ENCODE assay signal across 27 cellular contexts in the genomic region with DNA sequence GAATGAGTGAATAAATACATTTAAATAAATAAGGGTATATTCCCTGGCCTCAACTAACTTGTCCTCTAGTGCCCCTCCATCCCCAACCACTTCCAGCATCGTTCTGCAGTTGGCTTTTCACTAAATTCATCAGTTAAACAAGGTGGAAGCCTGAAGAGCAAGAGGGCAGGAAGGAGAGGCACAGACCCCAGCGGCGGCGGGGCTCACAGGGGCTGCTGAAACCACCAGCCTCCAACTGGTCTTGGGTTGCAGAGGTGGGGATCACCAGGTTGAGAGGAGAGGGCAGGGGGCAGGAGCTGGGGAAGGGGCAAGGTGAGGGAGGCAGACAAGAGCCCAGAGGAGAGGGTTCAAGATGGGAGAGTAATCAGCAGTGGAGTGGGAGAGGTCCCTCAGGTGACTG. TPM values are rescaled to one million over a fixed set of nuclear protein-coding genes. Genes with fewer than 3 reads are reported as not detected.
"Had no signal": no experiment of that assay in that cellular context is flagged by ENCODE, and none has a peak within 500 bp of the region (broad histone marks: within the 10 kb centered on the region; RNA-seq: fewer than 3 reads in every experiment).

No MANE protein-coding gene starts in this region.

- H3K27ac ChIP-seq: cardiac muscle cell, heart right ventricle, prostate gland, spleen, thoracic aorta had no signal

- ATAC-seq: activated naive CD8-positive, alpha-beta T cell treated with anti-CD3 and anti-CD28 coated beads, Interleukin-2, amount 50 U/mL, for 24 hours; activated T-cell treated with anti-CD3 and anti-CD28 coated beads, Interleukin-2, amount 50 U/mL, for 72 hours; heart right ventricle; left colon had no signal

- H3K9me3 Mint-ChIP-seq: activated CD4-positive, alpha-beta memory T cell treated with anti-CD3 and anti-CD28 coated beads, Interleukin-2, amount 10 ng/mL, durations not matched to agents 7 days and 5 days; activated naive CD4-positive, alpha-beta T cell treated with anti-CD3 and anti-CD28 coated beads for 36 hours; activated naive CD8-positive, alpha-beta T cell treated with anti-CD3 and anti-CD28 coated beads, Interleukin-2, amount 50 U/mL, for 24 hours; activated T-cell treated with anti-CD3 and anti-CD28 coated beads, Interleukin-2, amount 50 U/mL, for 72 hours; dendritic cell treated with granulocyte-macrophage colony-stimulating factor and Interleukin-4, amounts not matched to agents 40 ng/mL and 50 ng/mL, for 4 days; memory B cell; T-helper 1 cell treated with Interleukin-12 subunit alpha and Interleukin-12 subunit beta and Interleukin-4 antibody, amounts not matched to agents 30 μg/mL and 1 μg/mL, for 36 hours had no signal

- H3K36me3 ChIP-seq: cardiac muscle cell, heart right ventricle, prostate gland, spleen, thoracic aorta had no signal

- H3K27ac Mint-ChIP-seq: activated CD4-positive, alpha-beta memory T cell treated with anti-CD3 and anti-CD28 coated beads, Interleukin-2, amount 10 ng/mL, durations not matched to agents 7 days and 5 days; activated naive CD4-positive, alpha-beta T cell treated with anti-CD3 and anti-CD28 coated beads for 36 hours; activated naive CD8-positive, alpha-beta T cell treated with anti-CD3 and anti-CD28 coated beads, Interleukin-2, amount 50 U/mL, for 24 hours; activated T-cell treated with anti-CD3 and anti-CD28 coated beads, Interleukin-2, amount 50 U/mL, for 72 hours; dendritic cell treated with granulocyte-macrophage colony-stimulating factor and Interleukin-4, amounts not matched to agents 40 ng/mL and 50 ng/mL, for 4 days; memory B cell; T-helper 1 cell treated with Interleukin-12 subunit alpha and Interleukin-12 subunit beta and Interleukin-4 antibody, amounts not matched to agents 30 μg/mL and 1 μg/mL, for 36 hours had no signal

- H3K9me3 ChIP-seq: heart right ventricle, prostate gland, spleen, thoracic aorta had no signal

- DNase-seq: activated CD4-positive, alpha-beta memory T cell treated with anti-CD3 and anti-CD28 coated beads, Interleukin-2, amount 10 ng/mL, durations not matched to agents 7 days and 5 days; activated CD4-positive, alpha-beta T cell treated with anti-CD3 and anti-CD28 coated beads for 48 hours; activated CD4-positive, CD25-positive, alpha-beta regulatory T cell; activated effector memory CD4-positive, alpha-beta T cell treated with Interleukin-2 at 50 U/mL for 16 hours; activated naive CD4-positive, alpha-beta T cell treated with anti-CD3 and anti-CD28 coated beads for 36 hours; activated naive CD8-positive, alpha-beta T cell treated with anti-CD3 and anti-CD28 coated beads, Interleukin-2, amount 50 U/mL, for 24 hours; activated T-cell treated with anti-CD3 and anti-CD28 coated beads, Interleukin-2, amount 50 U/mL, for 72 hours; effector CD4-positive, alpha-beta T cell; erythroblast; foreskin fibroblast; heart right ventricle; left colon; spleen; stimulated activated CD4-positive, alpha-beta T cell treated with anti-CD3 and anti-CD28 coated beads, Interleukin-4, amount 100 ng/mL, for 1 hour; stimulated activated naive CD4-positive, alpha-beta T cell; T1000 had no signal

- H3K27me3 Mint-ChIP-seq: activated CD4-positive, alpha-beta memory T cell treated with anti-CD3 and anti-CD28 coated beads, Interleukin-2, amount 10 ng/mL, durations not matched to agents 7 days and 5 days; activated naive CD8-positive, alpha-beta T cell treated with anti-CD3 and anti-CD28 coated beads, Interleukin-2, amount 50 U/mL, for 24 hours; dendritic cell treated with granulocyte-macrophage colony-stimulating factor and Interleukin-4, amounts not matched to agents 40 ng/mL and 50 ng/mL, for 4 days; memory B cell had no signal

- H3K27me3 ChIP-seq: cardiac muscle cell, spleen had no signal

- H3K4me1 ChIP-seq: heart right ventricle, prostate gland had no signal

- H3K36me3 Mint-ChIP-seq: memory B cell had no signal

- H3K4me3 Mint-ChIP-seq: activated CD4-positive, alpha-beta memory T cell treated with anti-CD3 and anti-CD28 coated beads, Interleukin-2, amount 10 ng/mL, durations not matched to agents 7 days and 5 days; activated naive CD4-positive, alpha-beta T cell treated with anti-CD3 and anti-CD28 coated beads for 36 hours; activated naive CD8-positive, alpha-beta T cell treated with anti-CD3 and anti-CD28 coated beads, Interleukin-2, amount 50 U/mL, for 24 hours; activated T-cell treated with anti-CD3 and anti-CD28 coated beads, Interleukin-2, amount 50 U/mL, for 72 hours; dendritic cell treated with granulocyte-macrophage colony-stimulating factor and Interleukin-4, amounts not matched to agents 40 ng/mL and 50 ng/mL, for 4 days; memory B cell; T-helper 1 cell treated with Interleukin-12 subunit alpha and Interleukin-12 subunit beta and Interleukin-4 antibody, amounts not matched to agents 30 μg/mL and 1 μg/mL, for 36 hours had no signal

- H3K4me3 ChIP-seq: cardiac muscle cell, heart right ventricle, prostate gland, spleen, thoracic aorta had no signal

RNA-seq across cellular contexts. Expression of a gene that starts 27.1 kb away (rescaled TPM):
- total RNA-seq: chondrocyte, myocyte, osteoblast had no signal
- polyA plus RNA-seq: keratinocyte, neural cell had no signal
